ENCODE assay signal across 10 cellular contexts in the genomic region with DNA sequence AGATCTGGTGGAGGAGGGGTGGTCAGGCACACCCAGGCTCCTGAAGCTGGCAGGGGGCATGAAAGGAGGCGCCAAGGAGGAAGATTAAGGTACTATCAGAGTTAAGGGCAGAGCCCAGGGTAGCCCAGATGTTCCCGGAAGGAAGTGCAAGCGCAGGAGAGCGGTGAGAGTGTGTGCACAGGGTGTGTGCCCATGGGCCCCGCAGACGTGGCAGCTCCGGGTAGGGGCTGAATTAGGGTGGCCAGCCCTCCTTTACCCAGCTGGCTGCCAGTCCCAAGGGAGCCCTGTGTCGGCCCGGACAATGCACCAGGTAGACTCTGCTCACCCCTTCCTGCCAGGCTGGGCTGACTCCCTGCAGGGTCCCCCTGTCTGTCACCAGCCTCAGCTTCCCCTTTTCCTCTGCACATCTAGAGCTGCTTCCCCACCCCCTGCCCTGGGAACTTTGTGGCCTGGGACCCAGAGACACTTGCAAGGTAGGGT. TPM values are rescaled to one million over a fixed set of nuclear protein-coding genes. Genes with fewer than 3 reads are reported as not detected.
DNase-seq lines count a peak whose midpoint lies in the region; ATAC-seq and TF ChIP-seq lines count a peak whose summit lies in the region.
"Had no signal": no experiment of that assay in that cellular context is flagged by ENCODE, and none has a peak within 500 bp of the region (broad histone marks: within the 10 kb centered on the region; RNA-seq: fewer than 3 reads in every experiment).

A gene (plus strand): TSS at position 184 of the 480 bp plus-strand sequence. CDS start 118 bp downstream, at position 302.

- no peaks in the 10 kb centered on the region for H3K9me3 Mint-ChIP-seq in activated CD4-positive, alpha-beta memory T cell treated with anti-CD3 and anti-CD28 coated beads for 36 hours
- no peaks in the 10 kb centered on the region for H3K9me3 Mint-ChIP-seq in immature natural killer cell
- no peaks in the 10 kb centered on the region for H3K9me3 Mint-ChIP-seq in endothelial cell (ENCODE audit: unreplicated experiment)

- no peaks in the 10 kb centered on the region for H3K4me1 ChIP-seq in aorta (ENCODE audit: control insufficient read depth in 1 of 2, insufficient read depth in 2 of 2, low read length in 2 of 2)

- POLR2A ChIA-PET in activated CD4-positive, alpha-beta memory T cell treated with anti-CD3 and anti-CD28 coated beads for 36 hours (lab: Charles Lee), result interaction anchor here (0.7 to 5.0 kb wide), 10 partner anchors 9 to 48 kb away, joined by 3 to 50 read pairs (median 6); a partner anchor contains a TSS

- 88 to 92% methylated on average over 9 of the region's 9 CpGs for whole genome bisulfite sequencing in aorta, 2 donors

- H3K36me3 Mint-ChIP-seq in activated CD4-positive, alpha-beta memory T cell treated with anti-CD3 and anti-CD28 coated beads for 36 hours, result peaks cover 12% of the 10 kb centered on the region
- H3K36me3 Mint-ChIP-seq in immature natural killer cell, result peaks cover 0 to 9% (median 3%) of the 10 kb centered on the region in 3 donors
- peaks cover 4% of the 10 kb centered on the region for H3K36me3 Mint-ChIP-seq in endothelial cell (ENCODE audit: low read depth, unreplicated experiment)

- no peaks in the 10 kb centered on the region for H3K9me3 ChIP-seq in aorta (ENCODE audit: control insufficient read depth, low read length)

- H3K27me3 Mint-ChIP-seq in activated CD4-positive, alpha-beta memory T cell treated with anti-CD3 and anti-CD28 coated beads for 36 hours, result no peaks in the 10 kb centered on the region
- H3K27me3 Mint-ChIP-seq in immature natural killer cell (ENCODE audit: low read depth in 3 of 3) (peaks cover 4 to 8% (median 5%) of the 10 kb centered on the region in 3 donors), endothelial cell (ENCODE audit: unreplicated experiment) (peaks cover 17% of the 10 kb centered on the region)

- TF ChIP-seq CTCF in endothelial cell (IDR thresholded peaks at IDR 0.05; ENCODE audit: unreplicated experiment), result no peak

- H3K4me1 Mint-ChIP-seq in activated CD4-positive, alpha-beta memory T cell treated with anti-CD3 and anti-CD28 coated beads for 36 hours (ENCODE audit: low read depth), result peaks cover 74% of the 10 kb centered on the region
- H3K4me1 Mint-ChIP-seq in immature natural killer cell (peaks cover 75 to 76% of the 10 kb centered on the region in 2 donors), endothelial cell (ENCODE audit: unreplicated experiment) (peaks cover 46% of the 10 kb centered on the region)

- CTCF ChIA-PET in activated CD4-positive, alpha-beta memory T cell treated with anti-CD3 and anti-CD28 coated beads for 36 hours (lab: Charles Lee), result interaction anchor here (1.0 to 2.0 kb wide), 8 partner anchors 10 to 50 kb away, joined by 3 to 10 read pairs (median 5); a partner anchor contains a TSS

- peak; percentile 40 for DNase-seq in stimulated activated CD4-positive, alpha-beta T cell treated with anti-CD3 and anti-CD28 coated beads, Interleukin-4, amount 100 ng/mL, for 1 hour
- no peak for DNase-seq in stimulated activated CD4-positive, alpha-beta T cell treated with anti-CD3 and anti-CD28 coated beads, Interleukin-2, amount 100 ng/mL, for 48 hours
- DNase-seq in activated CD4-positive, alpha-beta memory T cell treated with anti-CD3 and anti-CD28 coated beads for 36 hours, result peak; percentile 63
- DNase-seq in immature natural killer cell, result peak in 1 of 3 donors; percentile 36
- DNase-seq in aorta, result no peak
- no peak for DNase-seq in RKO (ENCODE audit: low spot score)
- DNase-seq in germinal center (ENCODE audit: low spot score), result no peak
- DNase-seq in endothelial cell (ENCODE audit: low spot score), result no peak
- DNase-seq: left ventricle myocardium superior had no signal

- H3K4me3 ChIP-seq in aorta (ENCODE audit: low read length in 2 of 2), result no peak within 1 kb of the TSS

- peak within 1 kb of the TSS; percentile 93 for H3K27ac Mint-ChIP-seq in activated CD4-positive, alpha-beta memory T cell treated with anti-CD3 and anti-CD28 coated beads for 36 hours
- H3K27ac Mint-ChIP-seq in immature natural killer cell (peak within 1 kb of the TSS in 4 of 6 donors; percentile 42 to 81 (median 71)), endothelial cell (ENCODE audit: unreplicated experiment) (no peak within 1 kb of the TSS)

- peaks cover 0 to 3% of the 10 kb centered on the region in 2 donors for H3K36me3 ChIP-seq in aorta (ENCODE audit: control insufficient read depth in 1 of 2, insufficient read depth in 2 of 2, low read length in 1 of 2)

- peak; percentile 9 for ATAC-seq in aorta (ENCODE audit: low FRiP score)
- ATAC-seq: left ventricle myocardium superior, Panc1 had no signal

- H3K4me3 Mint-ChIP-seq in activated CD4-positive, alpha-beta memory T cell treated with anti-CD3 and anti-CD28 coated beads for 36 hours, result peak within 1 kb of the TSS; percentile 81
- peak within 1 kb of the TSS; percentile 75 to 91 (median 83) for H3K4me3 Mint-ChIP-seq in immature natural killer cell
- no peak within 1 kb of the TSS for H3K4me3 Mint-ChIP-seq in endothelial cell (ENCODE audit: unreplicated experiment)

- H3K27ac ChIP-seq in aorta (ENCODE audit: low read depth in 1 of 2, low read length in 2 of 2), result no peak within 1 kb of the TSS

- intact Hi-C loops in activated CD4-positive, alpha-beta memory T cell treated with anti-CD3 and anti-CD28 coated beads for 36 hours (cut with micrococcal nuclease), result loop anchor here (2.0 to 5.0 kb wide), 2 partner anchors 41 to 48 kb away; no protein-coding TSS in a partner anchor
- intact Hi-C loops in aorta (cut with DNase I), result no loop called here

- H3K27me3 ChIP-seq in aorta (ENCODE audit: control insufficient read depth in 1 of 2, insufficient read depth in 2 of 2, low read length in 1 of 2), result no peaks in the 10 kb centered on the region

RNA-seq across cellular contexts. Expression of the gene that starts here (rescaled TPM):
- 1 to 10 TPM; 1.5 TPM for total RNA-seq in activated CD4-positive, alpha-beta memory T cell treated with anti-CD3 and anti-CD28 coated beads for 36 hours
- polyA plus RNA-seq in immature natural killer cell, result not detected
- total RNA-seq in aorta, result not detected
- polyA plus RNA-seq in aorta, result not detected
- not detected for total RNA-seq in endothelial cell (ENCODE audit: unreplicated experiment)
- total RNA-seq: left ventricle myocardium superior had no signal

Comparison
In these comparisons a context has a peak if more than half of its experiments do, and no peak if none do; other contexts are left out.
1. DNase-seq: peak in stimulated activated CD4-positive, alpha-beta T cell treated with anti-CD3 and anti-CD28 coated beads, Interleukin-4, amount 100 ng/mL, for 1 hour (single experiment) and activated CD4-positive, alpha-beta memory T cell treated with anti-CD3 and anti-CD28 coated beads for 36 hours (single experiment); none in stimulated activated CD4-positive, alpha-beta T cell treated with anti-CD3 and anti-CD28 coated beads, Interleukin-2, amount 100 ng/mL, for 48 hours (0 of 2), aorta (0 of 2), RKO (single experiment), germinal center (single experiment) and endothelial cell (single experiment).
2. Peak in ATAC-seq in aorta; RNA of the gene not detected or under 1 TPM.